Comparison of ENCODE assay signal across 12 cellular contexts in genomic region chr15:81865850-81866537, GRCh38.
DNase-seq lines count a peak whose midpoint lies in the region; ATAC-seq and TF ChIP-seq lines count a peak whose summit lies in the region.
"Had no signal": no experiment of that assay in that cellular context is flagged by ENCODE, and none has a peak within 500 bp of the region (broad histone marks: within the 10 kb centered on the region; RNA-seq: fewer than 3 reads in every experiment).

No MANE protein-coding gene starts in this region.

- H3K4me3 ChIP-seq in GM12865 (ENCODE audit: low read depth, low read length), result no peak overlapping the region

- H3K9me3 Mint-ChIP-seq in activated T-helper 17 cell treated with anti-CD3 and anti-CD28 coated beads, Interleukin-2, amount 50 U/mL, for 72 hours, result no peaks in the 10 kb centered on the region

- DNase-seq in GM12865 (ENCODE audit: low read depth) (peak; percentile 81), cerebellum (ENCODE audit: low spot score) (no peak), pons (ENCODE audit: low spot score) (no peak)
- DNase-seq in activated effector memory CD4-positive, alpha-beta T cell treated with Interleukin-2 at 50 U/mL for 16 hours, result no peak
- DNase-seq: activated naive CD8-positive, alpha-beta T cell treated with anti-CD3 and anti-CD28 coated beads for 36 hours; NCI-H2107; SIG-M5; small intestine had no signal

- no peaks in the 10 kb centered on the region for H3K4me1 Mint-ChIP-seq in activated T-helper 17 cell treated with anti-CD3 and anti-CD28 coated beads, Interleukin-2, amount 50 U/mL, for 72 hours
- H3K4me1 Mint-ChIP-seq: activated naive CD8-positive, alpha-beta T cell treated with anti-CD3 and anti-CD28 coated beads for 36 hours had no signal

- no peak for TF ChIP-seq CTCF in GM12865 (IDR thresholded peaks at IDR 0.05; ENCODE audit: insufficient read depth, low read depth, low read length, missing control alignments)

- ATAC-seq in GM19397 (IDR thresholded peaks at IDR 0.05; ENCODE audit: unreplicated experiment) (peak; percentile 95), HG02852 (IDR thresholded peaks at IDR 0.05; ENCODE audit: unreplicated experiment) (peak; percentile 97), HG03565 (IDR thresholded peaks at IDR 0.05; ENCODE audit: unreplicated experiment) (peak; percentile 95)
- no peak for ATAC-seq in activated T-helper 17 cell treated with anti-CD3 and anti-CD28 coated beads, Interleukin-2, amount 50 U/mL, for 72 hours (replicated peaks)

- peaks cover 12% of the 10 kb centered on the region for H3K27me3 Mint-ChIP-seq in activated T-helper 17 cell treated with anti-CD3 and anti-CD28 coated beads, Interleukin-2, amount 50 U/mL, for 72 hours

- H3K36me3 Mint-ChIP-seq in activated T-helper 17 cell treated with anti-CD3 and anti-CD28 coated beads, Interleukin-2, amount 50 U/mL, for 72 hours (ENCODE audit: low read depth), result no peaks in the 10 kb centered on the region
- H3K36me3 Mint-ChIP-seq: activated naive CD8-positive, alpha-beta T cell treated with anti-CD3 and anti-CD28 coated beads for 36 hours had no signal

- H3K27ac Mint-ChIP-seq in activated T-helper 17 cell treated with anti-CD3 and anti-CD28 coated beads, Interleukin-2, amount 50 U/mL, for 72 hours, result no peak overlapping the region
- H3K27ac Mint-ChIP-seq: activated naive CD8-positive, alpha-beta T cell treated with anti-CD3 and anti-CD28 coated beads for 36 hours had no signal

- no peak overlapping the region for H3K4me3 Mint-ChIP-seq in activated T-helper 17 cell treated with anti-CD3 and anti-CD28 coated beads, Interleukin-2, amount 50 U/mL, for 72 hours
- H3K4me3 Mint-ChIP-seq: activated naive CD8-positive, alpha-beta T cell treated with anti-CD3 and anti-CD28 coated beads for 36 hours had no signal
